ENCODE assay signal across 8 cellular contexts in genomic region chr11:46360878-46361277, GRCh38. TPM values are rescaled to one million over a fixed set of nuclear protein-coding genes. Genes with fewer than 3 reads are reported as not detected.
DNase-seq lines count a peak whose midpoint lies in the region; ATAC-seq and TF ChIP-seq lines count a peak whose summit lies in the region.

No MANE protein-coding gene starts in this region.

- no peaks in the 10 kb centered on the region for H3F3A ChIP-seq in PC-3 (ENCODE audit: low read length, unreplicated experiment)

- peak; percentile 15 for ATAC-seq in HG02610 (IDR thresholded peaks at IDR 0.05; ENCODE audit: unreplicated experiment)
- ATAC-seq in PC-3, result no peak
- ATAC-seq in HG03139 (IDR thresholded peaks at IDR 0.05; ENCODE audit: unreplicated experiment), result no peak

- H3K4me3 Mint-ChIP-seq in activated T-helper 2 cell treated with anti-CD3 and anti-CD28 coated beads, Interferon-gamma antibody, Interleukin-2, Interleukin-4, amounts not matched to agents 10 μg/mL and 5 μg/mL and 100 μg/mL, durations not matched to agents 14 hours and 24 hours and 36 hours (ENCODE audit: low read depth), result peak overlapping the region; percentile 80

- DNase-seq in activated T-helper 2 cell treated with anti-CD3 and anti-CD28 coated beads, Interferon-gamma antibody, Interleukin-2, Interleukin-4, amounts not matched to agents 10 μg/mL and 5 μg/mL and 100 μg/mL, durations not matched to agents 14 hours and 24 hours and 36 hours (ENCODE audit: low spot score), result no peak
- no peak for DNase-seq in PC-3
- DNase-seq in HAP-1 (ENCODE audit: low spot score in 2 of 2), result no peak
- no peak for DNase-seq in activated CD4-positive, alpha-beta T cell treated with anti-CD3 and anti-CD28 coated beads for 4 hours

- peak overlapping the region; percentile 64 to 92 (median 88) for H3K27ac ChIP-seq in BLaER1 treated with 17β-estradiol and CSF1 and Interleukin-3, amounts not matched to agents 10 nM and 100 nM
- H3K27ac ChIP-seq in muscle layer of colon (ENCODE audit: low read depth, low read length) (peak overlapping the region; percentile 86), PC-3 (ENCODE audit: low read length) (no peak overlapping the region)

- H3K9ac ChIP-seq in BLaER1 treated with 17β-estradiol and CSF1 and Interleukin-3, amounts not matched to agents 10 nM and 100 nM, result peak overlapping the region; percentile 77 to 85 (median 81)
- H3K9ac ChIP-seq in muscle layer of colon (ENCODE audit: low read length) (peak overlapping the region; percentile 68), PC-3 (ENCODE audit: low read length) (no peak overlapping the region)

- no peaks in the 10 kb centered on the region for H3K27me3 Mint-ChIP-seq in activated T-helper 2 cell treated with anti-CD3 and anti-CD28 coated beads, Interferon-gamma antibody, Interleukin-2, Interleukin-4, amounts not matched to agents 10 μg/mL and 5 μg/mL and 100 μg/mL, durations not matched to agents 14 hours and 24 hours and 36 hours (ENCODE audit: low read depth)

- no peak for TF ChIP-seq CTCF in PC-3 (conservative IDR thresholded peaks at IDR 0.05; ENCODE audit: low read depth, low read length)

- peaks cover 55 to 100% (median 90%) of the 10 kb centered on the region in 11 experiments for H4K20me1 ChIP-seq in BLaER1 treated with 17β-estradiol and CSF1 and Interleukin-3, amounts not matched to agents 10 nM and 100 nM
- H4K20me1 ChIP-seq in PC-3 (ENCODE audit: low read length), result no peaks in the 10 kb centered on the region

- in situ Hi-C loops in HAP-1 (cut with MboI; ENCODE audit: low sequenced_read_pairs), result no loop called here

- H3K4me3 ChIP-seq in BLaER1 treated with 17β-estradiol and CSF1 and Interleukin-3, amounts not matched to agents 10 nM and 100 nM, result peak overlapping the region; percentile 55 to 70 (median 62)
- H3K4me3 ChIP-seq in muscle layer of colon (ENCODE audit: low read depth in 1 of 2, low read length in 2 of 2), result peak overlapping the region; percentile 68 to 70
- H3K4me3 ChIP-seq in PC-3 (ENCODE audit: low read length), result no peak overlapping the region
- no peak overlapping the region for H3K4me3 ChIP-seq in HAP-1

- no peak overlapping the region for H2AFZ ChIP-seq in PC-3 (ENCODE audit: low read length)

- H3K4me1 Mint-ChIP-seq in activated T-helper 2 cell treated with anti-CD3 and anti-CD28 coated beads, Interferon-gamma antibody, Interleukin-2, Interleukin-4, amounts not matched to agents 10 μg/mL and 5 μg/mL and 100 μg/mL, durations not matched to agents 14 hours and 24 hours and 36 hours (ENCODE audit: low read depth), result peaks cover 33% of the 10 kb centered on the region

- H3K9me3 ChIP-seq in BLaER1 treated with 17β-estradiol and CSF1 and Interleukin-3, amounts not matched to agents 10 nM and 100 nM (replicated peaks in 1 of 11), result no peaks in the 10 kb centered on the region
- H3K9me3 ChIP-seq in muscle layer of colon (ENCODE audit: low read length) (no peaks in the 10 kb centered on the region), PC-3 (ENCODE audit: low read length) (no peaks in the 10 kb centered on the region), HAP-1 (no peaks in the 10 kb centered on the region)

- H3K4me1 ChIP-seq in BLaER1 treated with 17β-estradiol and CSF1 and Interleukin-3, amounts not matched to agents 10 nM and 100 nM, result peaks cover 61 to 96% (median 78%) of the 10 kb centered on the region in 10 experiments
- H3K4me1 ChIP-seq in muscle layer of colon (ENCODE audit: insufficient read depth, low read length), result peaks cover 27% of the 10 kb centered on the region
- H3K4me1 ChIP-seq in PC-3 (ENCODE audit: insufficient read depth, low read length), result peaks cover 26% of the 10 kb centered on the region
- H3K4me1 ChIP-seq in HAP-1, result no peaks in the 10 kb centered on the region

- H3K9me3 Mint-ChIP-seq in activated T-helper 2 cell treated with anti-CD3 and anti-CD28 coated beads, Interferon-gamma antibody, Interleukin-2, Interleukin-4, amounts not matched to agents 10 μg/mL and 5 μg/mL and 100 μg/mL, durations not matched to agents 14 hours and 24 hours and 36 hours, result no peaks in the 10 kb centered on the region

- peaks cover 40% of the 10 kb centered on the region for H3K79me2 ChIP-seq in PC-3 (ENCODE audit: low read length)

- H3K36me3 Mint-ChIP-seq in activated T-helper 2 cell treated with anti-CD3 and anti-CD28 coated beads, Interferon-gamma antibody, Interleukin-2, Interleukin-4, amounts not matched to agents 10 μg/mL and 5 μg/mL and 100 μg/mL, durations not matched to agents 14 hours and 24 hours and 36 hours (ENCODE audit: low read depth), result peaks cover 3% of the 10 kb centered on the region

- POLR2A ChIA-PET in PC-3 (lab: Charles Lee; ENCODE audit: unreplicated experiment), result no interaction called here

- intact Hi-C loops in activated T-helper 2 cell treated with anti-CD3 and anti-CD28 coated beads, Interferon-gamma antibody, Interleukin-2, Interleukin-4, amounts not matched to agents 10 μg/mL and 5 μg/mL and 100 μg/mL, durations not matched to agents 14 hours and 24 hours and 36 hours (cut with micrococcal nuclease), result loop anchor here (1.0 kb wide), 1 partner anchor 12 kb away; no protein-coding TSS in a partner anchor
- intact Hi-C loops in PC-3 (cut with micrococcal nuclease), result no loop called here

- BruUV-seq in PC-3 (replicated peaks; lab: Mats Ljungman, UMichigan), result no TSS peak

- peak overlapping the region; percentile 95 to 100 (median 98) for H3K4me2 ChIP-seq in BLaER1 treated with 17β-estradiol and CSF1 and Interleukin-3, amounts not matched to agents 10 nM and 100 nM
- no peak overlapping the region for H3K4me2 ChIP-seq in PC-3 (ENCODE audit: low read length)

- no peaks in the 10 kb centered on the region for H3K27me3 ChIP-seq in BLaER1 treated with 17β-estradiol and CSF1 and Interleukin-3, amounts not matched to agents 10 nM and 100 nM
- H3K27me3 ChIP-seq in muscle layer of colon (ENCODE audit: control insufficient read depth in 1 of 2, insufficient read depth in 2 of 2, low read length in 2 of 2) (no peaks in the 10 kb centered on the region), PC-3 (ENCODE audit: low read length) (no peaks in the 10 kb centered on the region), HAP-1 (ENCODE audit: low read depth) (no peaks in the 10 kb centered on the region)

- peaks cover 6 to 57% (median 27%) of the 10 kb centered on the region in 11 experiments; a peak in 18 of 22 replicates for H3K36me3 ChIP-seq in BLaER1 treated with 17β-estradiol and CSF1 and Interleukin-3, amounts not matched to agents 10 nM and 100 nM
- H3K36me3 ChIP-seq in muscle layer of colon (ENCODE audit: insufficient read depth, low read length) (peaks cover 4% of the 10 kb centered on the region), PC-3 (ENCODE audit: low read depth, low read length) (no peaks in the 10 kb centered on the region), HAP-1 (replicated peaks) (peaks cover 5% of the 10 kb centered on the region; the same call in 1 of the 2 replicates)

- CTCF ChIA-PET in PC-3 (lab: Charles Lee), result interaction anchor here (0.6 kb wide), 1 partner anchor 45 kb away, joined by 3 read pairs; no protein-coding TSS in a partner anchor

- no peaks in the 10 kb centered on the region for H3K9me2 ChIP-seq in PC-3 (replicated peaks; ENCODE audit: low read length)

- H3K27ac Mint-ChIP-seq in activated T-helper 2 cell treated with anti-CD3 and anti-CD28 coated beads, Interferon-gamma antibody, Interleukin-2, Interleukin-4, amounts not matched to agents 10 μg/mL and 5 μg/mL and 100 μg/mL, durations not matched to agents 14 hours and 24 hours and 36 hours, result peak overlapping the region; percentile 86

RNA-seq across cellular contexts. Expression of gene DGKZ, which starts 13.6 kb away (rescaled TPM):
- total RNA-seq in activated T-helper 2 cell treated with anti-CD3 and anti-CD28 coated beads, Interferon-gamma antibody, Interleukin-2, Interleukin-4, amounts not matched to agents 10 μg/mL and 5 μg/mL and 100 μg/mL, durations not matched to agents 14 hours and 24 hours and 36 hours, result 82.3 and 86.1 TPM in 2 replicates
- total RNA-seq in PC-3 (2014; rRNA removed), result 70.2 and 91.0 TPM in 2 replicates

RNA-seq across cellular contexts. Expression of gene MDK, which starts 20.6 kb away (rescaled TPM):
- 2.8 and 4.5 TPM in 2 replicates for total RNA-seq in activated T-helper 2 cell treated with anti-CD3 and anti-CD28 coated beads, Interferon-gamma antibody, Interleukin-2, Interleukin-4, amounts not matched to agents 10 μg/mL and 5 μg/mL and 100 μg/mL, durations not matched to agents 14 hours and 24 hours and 36 hours
- total RNA-seq in PC-3 (2014; rRNA removed), result 184 and 232 TPM in 2 replicates

RNA-seq across cellular contexts. Expression of gene CHRM4, which starts 30.7 kb away (rescaled TPM):
- 0.11 and 0.23 TPM in 2 replicates for total RNA-seq in activated T-helper 2 cell treated with anti-CD3 and anti-CD28 coated beads, Interferon-gamma antibody, Interleukin-2, Interleukin-4, amounts not matched to agents 10 μg/mL and 5 μg/mL and 100 μg/mL, durations not matched to agents 14 hours and 24 hours and 36 hours
- not detected in 2 replicates for total RNA-seq in PC-3 (2014; rRNA removed)

Comparison
In these comparisons a context has a peak if more than half of its experiments do, and no peak if none do; other contexts are left out.
1. H3K4me3 ChIP-seq: peak in BLaER1 treated with 17β-estradiol and CSF1 and Interleukin-3, amounts not matched to agents 10 nM and 100 nM (10 of 10) and muscle layer of colon (2 of 2); none in PC-3 (single experiment) and HAP-1 (single experiment).
2. RNA of gene MDK, which starts 20.6 kb away (total RNA-seq): 184 to 232 TPM in PC-3; 2.8 to 4.5 TPM in activated T-helper 2 cell treated with anti-CD3 and anti-CD28 coated beads, Interferon-gamma antibody, Interleukin-2, Interleukin-4, amounts not matched to agents 10 μg/mL and 5 μg/mL and 100 μg/mL, durations not matched to agents 14 hours and 24 hours and 36 hours; every median in the first group is over 10 times any median in the second.